ENCODE assay signal across 8 cellular contexts in genomic region chr17:66724581-66725341, GRCh38.
DNase-seq lines count a peak whose midpoint lies in the region; ATAC-seq and TF ChIP-seq lines count a peak whose summit lies in the region.

No MANE protein-coding gene starts in this region.

- H3K9ac ChIP-seq in neural progenitor cell: no peak overlapping the region

- DNase-seq in EH (ENCODE audit: low read depth) (peak; percentile 21), NCI-H2196 (lab: John Stamatoyannopoulos, UW; ENCODE audit: unreplicated experiment) (peak; percentile 50), dermis microvascular lymphatic vessel endothelial cell (ENCODE audit: low read depth in 2 of 2) (peak; percentile 50 to 71), neural progenitor cell (ENCODE audit: low spot score) (no peak), coronary artery (ENCODE audit: low spot score) (no peak), amniotic stem cell (lab: John Stamatoyannopoulos, UW) (no peak)
- no peak for DNase-seq in natural killer cell treated with Interleukin-12 subunit alpha and Interleukin-12 subunit beta and Interleukin-15 and Interleukin-18, amount 100 ng/mL, for 72 hours (ENCODE audit: low spot score)

- H3K4me3 ChIP-seq in neural progenitor cell: no peak overlapping the region
- no peak overlapping the region for H3K4me3 ChIP-seq in coronary artery

- H3K4me2 ChIP-seq in neural progenitor cell: no peak overlapping the region

- no peaks in the 10 kb centered on the region for H3K4me1 ChIP-seq in neural progenitor cell

- no peaks in the 10 kb centered on the region for H3K9me3 ChIP-seq in neural progenitor cell (ENCODE audit: low read depth)

- peaks cover 48% of the 10 kb centered on the region for H3K4me1 Mint-ChIP-seq in neural progenitor cell
- peaks cover 6 to 11% of the 10 kb centered on the region in 2 donors for H3K4me1 Mint-ChIP-seq in natural killer cell treated with Interleukin-12 subunit alpha and Interleukin-12 subunit beta and Interleukin-15 and Interleukin-18, amount 100 ng/mL, for 72 hours (ENCODE audit: low read depth in 2 of 2)

- no peak overlapping the region for H3K4me3 Mint-ChIP-seq in neural progenitor cell
- no peak overlapping the region for H3K4me3 Mint-ChIP-seq in natural killer cell treated with Interleukin-12 subunit alpha and Interleukin-12 subunit beta and Interleukin-15 and Interleukin-18, amount 100 ng/mL, for 72 hours

- peak overlapping the region; percentile 57 for H3K27ac Mint-ChIP-seq in neural progenitor cell
- H3K27ac Mint-ChIP-seq in natural killer cell treated with Interleukin-12 subunit alpha and Interleukin-12 subunit beta and Interleukin-15 and Interleukin-18, amount 100 ng/mL, for 72 hours: no peak overlapping the region

- H3K9me3 Mint-ChIP-seq in neural progenitor cell: no peaks in the 10 kb centered on the region
- no peaks in the 10 kb centered on the region for H3K9me3 Mint-ChIP-seq in natural killer cell treated with Interleukin-12 subunit alpha and Interleukin-12 subunit beta and Interleukin-15 and Interleukin-18, amount 100 ng/mL, for 72 hours

- H2AFZ ChIP-seq in neural progenitor cell (replicated peaks): no peak overlapping the region

- ATAC-seq in HG03442 (IDR thresholded peaks at IDR 0.05; ENCODE audit: unreplicated experiment): no peak
- no peak for ATAC-seq in natural killer cell treated with Interleukin-12 subunit alpha and Interleukin-12 subunit beta and Interleukin-15 and Interleukin-18, amount 100 ng/mL, for 72 hours

- peaks cover 6% of the 10 kb centered on the region for H3K27me3 Mint-ChIP-seq in neural progenitor cell (ENCODE audit: insufficient read depth, low read depth)
- no peaks in the 10 kb centered on the region for H3K27me3 Mint-ChIP-seq in natural killer cell treated with Interleukin-12 subunit alpha and Interleukin-12 subunit beta and Interleukin-15 and Interleukin-18, amount 100 ng/mL, for 72 hours

- no peaks in the 10 kb centered on the region for H3F3A ChIP-seq in neural progenitor cell (ENCODE audit: low read depth)

- TF ChIP-seq CTCF in neural progenitor cell (IDR thresholded peaks at IDR 0.05) (no peak), coronary artery (IDR thresholded peaks at IDR 0.05) (no peak)

- H3K36me3 ChIP-seq in neural progenitor cell: no peaks in the 10 kb centered on the region

- no peaks in the 10 kb centered on the region for H3K36me3 Mint-ChIP-seq in neural progenitor cell
- H3K36me3 Mint-ChIP-seq in natural killer cell treated with Interleukin-12 subunit alpha and Interleukin-12 subunit beta and Interleukin-15 and Interleukin-18, amount 100 ng/mL, for 72 hours: no peaks in the 10 kb centered on the region

- H3K27ac ChIP-seq in neural progenitor cell (no peak overlapping the region), coronary artery (peak overlapping the region in 1 of 2 donors; percentile 6)

- H3K27me3 ChIP-seq in neural progenitor cell: no peaks in the 10 kb centered on the region

- no peaks in the 10 kb centered on the region for H3K79me2 ChIP-seq in neural progenitor cell (ENCODE audit: low read depth)

- no peaks in the 10 kb centered on the region for H4K20me1 ChIP-seq in neural progenitor cell (ENCODE audit: low read depth)

Comparison
In these comparisons a context has a peak if more than half of its experiments do, and no peak if none do; other contexts are left out.
1. DNase-seq: peak in EH (single experiment), NCI-H2196 (single experiment) and dermis microvascular lymphatic vessel endothelial cell (2 of 2); none in neural progenitor cell (single experiment), coronary artery (single experiment), natural killer cell treated with Interleukin-12 subunit alpha and Interleukin-12 subunit beta and Interleukin-15 and Interleukin-18, amount 100 ng/mL, for 72 hours (single experiment) and amniotic stem cell (single experiment).